In the genomic region with DNA sequence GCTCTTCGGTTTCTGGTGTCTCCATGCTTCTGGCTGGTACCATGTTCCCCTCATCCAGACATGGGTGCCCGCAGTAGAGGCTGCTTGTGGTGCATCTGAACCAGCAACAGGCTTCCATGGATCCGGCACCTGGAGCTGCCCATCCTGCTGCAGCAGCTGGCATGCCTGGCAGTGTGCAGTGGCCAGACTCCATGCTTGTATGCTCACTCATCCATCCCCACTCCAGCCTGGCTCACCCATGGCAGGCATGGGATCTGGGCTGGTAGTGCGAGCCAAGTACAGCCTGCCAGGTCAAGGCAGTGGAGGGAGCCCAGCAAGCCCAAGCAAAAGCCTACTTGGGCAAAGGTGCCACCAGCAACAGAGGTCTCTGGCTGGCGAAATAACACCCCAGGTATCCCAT, we compare ENCODE assay signal across 1 cellular context.
TF ChIP-seq lines count a peak whose summit lies in the region.

No MANE protein-coding gene starts in this region.

TF ChIP-seq in IMR-90, 13 proteins besides CTCF, POLR2A, EP300 and RAD21:
- TF ChIP-seq CHD1 (IDR thresholded peaks at IDR 0.05; ENCODE audit: low read depth, low read length) (no peak), NFE2L2 (IDR thresholded peaks at IDR 0.05; ENCODE audit: low read depth, low read length) (no peak), MAFK (IDR thresholded peaks at IDR 0.05; ENCODE audit: low read depth, low read length) (no peak), FOS (IDR thresholded peaks at IDR 0.05; ENCODE audit: low read depth, low read length) (no peak), BHLHE40 (IDR thresholded peaks at IDR 0.05; ENCODE audit: low read depth, low read length) (no peak), RCOR1 (IDR thresholded peaks at IDR 0.05; ENCODE audit: insufficient replicate concordance, low read length) (no peak), MAZ (IDR thresholded peaks at IDR 0.05; ENCODE audit: borderline replicate concordance, low read depth, low read length) (no peak), MXI1 (IDR thresholded peaks at IDR 0.05; ENCODE audit: borderline replicate concordance, low read depth, low read length) (no peak)
- TF ChIP-seq, protein P1, sequence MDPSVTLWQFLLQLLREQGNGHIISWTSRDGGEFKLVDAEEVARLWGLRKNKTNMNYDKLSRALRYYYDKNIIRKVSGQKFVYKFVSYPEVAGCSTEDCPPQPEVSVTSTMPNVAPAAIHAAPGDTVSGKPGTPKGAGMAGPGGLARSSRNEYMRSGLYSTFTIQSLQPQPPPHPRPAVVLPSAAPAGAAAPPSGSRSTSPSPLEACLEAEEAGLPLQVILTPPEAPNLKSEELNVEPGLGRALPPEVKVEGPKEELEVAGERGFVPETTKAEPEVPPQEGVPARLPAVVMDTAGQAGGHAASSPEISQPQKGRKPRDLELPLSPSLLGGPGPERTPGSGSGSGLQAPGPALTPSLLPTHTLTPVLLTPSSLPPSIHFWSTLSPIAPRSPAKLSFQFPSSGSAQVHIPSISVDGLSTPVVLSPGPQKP (IDR thresholded peaks at IDR 0.05; ENCODE audit: borderline replicate concordance, low read depth, low read length), result no peak
- TF ChIP-seq, protein P2, sequence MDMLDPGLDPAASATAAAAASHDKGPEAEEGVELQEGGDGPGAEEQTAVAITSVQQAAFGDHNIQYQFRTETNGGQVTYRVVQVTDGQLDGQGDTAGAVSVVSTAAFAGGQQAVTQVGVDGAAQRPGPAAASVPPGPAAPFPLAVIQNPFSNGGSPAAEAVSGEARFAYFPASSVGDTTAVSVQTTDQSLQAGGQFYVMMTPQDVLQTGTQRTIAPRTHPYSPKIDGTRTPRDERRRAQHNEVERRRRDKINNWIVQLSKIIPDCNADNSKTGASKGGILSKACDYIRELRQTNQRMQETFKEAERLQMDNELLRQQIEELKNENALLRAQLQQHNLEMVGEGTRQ (IDR thresholded peaks at IDR 0.05; ENCODE audit: low read depth, low read length), result no peak
